In genomic region chr3:52046914-52047239, GRCh38 we compare ENCODE assay signal across 11 cellular contexts. TPM values are rescaled to one million over a fixed set of nuclear protein-coding genes. Genes with fewer than 3 reads are reported as not detected.
DNase-seq lines count a peak whose midpoint lies in the region; ATAC-seq and TF ChIP-seq lines count a peak whose summit lies in the region.
"Had no signal": no experiment of that assay in that cellular context is flagged by ENCODE, and none has a peak within 500 bp of the region (broad histone marks: within the 10 kb centered on the region; RNA-seq: fewer than 3 reads in every experiment).

No MANE protein-coding gene starts in this region.

- peaks cover 24% of the 10 kb centered on the region for H3K36me3 ChIP-seq in CD8-positive, alpha-beta T cell (ENCODE audit: insufficient read depth, low read length)
- H3K36me3 ChIP-seq in skeletal muscle tissue (ENCODE audit: control insufficient read depth in 3 of 3, insufficient read depth in 3 of 3, low read length in 3 of 3): peaks cover 26 to 33% (median 29%) of the 10 kb centered on the region in 3 donors

- H3K4me1 ChIP-seq in CD8-positive, alpha-beta T cell (ENCODE audit: insufficient read depth, low read length): peaks cover 41% of the 10 kb centered on the region
- peaks cover 18 to 57% (median 55%) of the 10 kb centered on the region in 3 donors for H3K4me1 ChIP-seq in skeletal muscle tissue (ENCODE audit: control insufficient read depth in 3 of 3, insufficient read depth in 3 of 3, low read length in 3 of 3)

- intact Hi-C loops in CD8-positive, alpha-beta T cell (cut with DNase I, micrococcal nuclease): no loop called here

- H3K36me3 Mint-ChIP-seq in CD8-positive, alpha-beta T cell: peaks cover 32% of the 10 kb centered on the region
- H3K36me3 Mint-ChIP-seq in glutamatergic neuron (ENCODE audit: unreplicated experiment): no peaks in the 10 kb centered on the region

- ATAC-seq in CD8-positive, alpha-beta T cell: no peak
- ATAC-seq in GM18870 (IDR thresholded peaks at IDR 0.05; ENCODE audit: unreplicated experiment) (no peak), HG03520 (IDR thresholded peaks at IDR 0.05; ENCODE audit: unreplicated experiment) (no peak), HG03378 (IDR thresholded peaks at IDR 0.05; ENCODE audit: unreplicated experiment) (no peak)

- POLR2A ChIA-PET in CD8-positive, alpha-beta T cell (lab: Charles Lee): no interaction called here

- H3K27ac ChIP-seq in CD8-positive, alpha-beta T cell (ENCODE audit: low read depth, low read length): no peak overlapping the region
- H3K27ac ChIP-seq in skeletal muscle tissue (ENCODE audit: low read depth, low read length): peak overlapping the region; percentile 7

- H3K27ac Mint-ChIP-seq in CD8-positive, alpha-beta T cell: peak overlapping the region; percentile 87
- H3K27ac Mint-ChIP-seq in glutamatergic neuron (ENCODE audit: unreplicated experiment): no peak overlapping the region

- H3K4me3 Mint-ChIP-seq in CD8-positive, alpha-beta T cell: no peak overlapping the region
- peak overlapping the region; percentile 1 for H3K4me3 Mint-ChIP-seq in glutamatergic neuron (ENCODE audit: unreplicated experiment)

- no peaks in the 10 kb centered on the region for H3K27me3 ChIP-seq in CD8-positive, alpha-beta T cell (ENCODE audit: insufficient read depth, low read length)
- no peaks in the 10 kb centered on the region for H3K27me3 ChIP-seq in skeletal muscle tissue (ENCODE audit: control insufficient read depth in 3 of 3, insufficient read depth in 3 of 3, low read length in 3 of 3)

- peaks cover 40% of the 10 kb centered on the region for H3K4me1 Mint-ChIP-seq in CD8-positive, alpha-beta T cell (ENCODE audit: low read depth)
- H3K4me1 Mint-ChIP-seq in glutamatergic neuron (ENCODE audit: low read depth, unreplicated experiment): peaks cover 14% of the 10 kb centered on the region

- no peaks in the 10 kb centered on the region for H3K27me3 Mint-ChIP-seq in CD8-positive, alpha-beta T cell (ENCODE audit: low read depth)
- peaks cover 4% of the 10 kb centered on the region for H3K27me3 Mint-ChIP-seq in glutamatergic neuron (ENCODE audit: unreplicated experiment)

- no peaks in the 10 kb centered on the region for H3K9me3 ChIP-seq in CD8-positive, alpha-beta T cell (ENCODE audit: low read length)
- no peaks in the 10 kb centered on the region for H3K9me3 ChIP-seq in skeletal muscle tissue (ENCODE audit: control insufficient read depth in 3 of 3, low read length in 3 of 3)

- CTCF ChIA-PET in CD8-positive, alpha-beta T cell (lab: Charles Lee): interaction anchor here (0.9 to 1.4 kb wide), 2 partner anchors 9 to 10 kb away, joined by 3 to 4 read pairs; partner anchors contain the start of gene DUSP7

- no peak overlapping the region for H3K4me3 ChIP-seq in CD8-positive, alpha-beta T cell (ENCODE audit: low read depth, low read length)
- no peak overlapping the region for H3K4me3 ChIP-seq in skeletal muscle tissue (ENCODE audit: low read length in 3 of 3)

- peak overlapping the region in 1 of 3 donors; percentile 54 for H3K9ac ChIP-seq in skeletal muscle tissue (ENCODE audit: low read depth in 1 of 3, low read length in 3 of 3)

- TF ChIP-seq CTCF in CD8-positive, alpha-beta T cell (IDR thresholded peaks at IDR 0.05): no peak
- TF ChIP-seq CTCF in glutamatergic neuron (IDR thresholded peaks at IDR 0.05; ENCODE audit: partially characterized antibody, unreplicated experiment): no peak

- DNase-seq in CD8-positive, alpha-beta T cell: no peak
- peak; percentile 83 for DNase-seq in T1000 (lab: John Stamatoyannopoulos, UW)
- no peak for DNase-seq in glutamatergic neuron
- no peak for DNase-seq in mesenteric fat pad (ENCODE audit: low spot score)
- DNase-seq: activated T-cell treated with anti-CD3 and anti-CD28 coated beads for 4 hours, DMS53, NCI-H526 had no signal

- H3K9me3 Mint-ChIP-seq in CD8-positive, alpha-beta T cell: no peaks in the 10 kb centered on the region
- peaks cover 5% of the 10 kb centered on the region for H3K9me3 Mint-ChIP-seq in glutamatergic neuron (ENCODE audit: unreplicated experiment)

RNA-seq across cellular contexts. Expression of gene DUSP7, which starts 9.5 kb away (rescaled TPM):
- 1 to 10 TPM; 5.4 to 5.6 TPM for total RNA-seq in CD8-positive, alpha-beta T cell
- 9.5 TPM for total RNA-seq in glutamatergic neuron (ENCODE audit: unreplicated experiment)
- total RNA-seq in skeletal muscle tissue: 5.2 TPM
- 17.2 TPM for total RNA-seq in mesenteric fat pad

RNA-seq across cellular contexts. Expression of gene RPL29, which starts 51.2 kb away (rescaled TPM):
- total RNA-seq in CD8-positive, alpha-beta T cell: 1,000 to 10,000 TPM; 1,694 to 1,736 TPM
- total RNA-seq in glutamatergic neuron (ENCODE audit: unreplicated experiment): 588 TPM
- 1,532 TPM for total RNA-seq in skeletal muscle tissue
- 948 TPM for total RNA-seq in mesenteric fat pad
